In genomic region chr7:7306231-7306630, GRCh38 we compare ENCODE assay signal across 24 cellular contexts.
"Had no signal": no experiment of that assay in that cellular context is flagged by ENCODE, and none has a peak within 500 bp of the region (broad histone marks: within the 10 kb centered on the region; RNA-seq: fewer than 3 reads in every experiment).

No MANE protein-coding gene starts in this region.

- DNase-seq: IMR-90; Kasumi-1; MV-4-11; NCI-H1048; NCI-H1436; NCI-H187; NCI-H2029; NCI-H2081 treated with DMSO at 0.1 percent for 48 hours; NCI-H2171; NCI-H226; NCI-H446 treated with DMSO at 0.1 percent for 48 hours; NCI-H510A treated with DMSO at 0.1 percent for 48 hours; NCI-H526; NCI-H748 treated with DMSO at 0.1 percent for 48 hours; NK-92 treated with Interleukin-12 subunit alpha and Interleukin-12 subunit beta, amount 100 ng/mL, for 24 hours; PC-3; SHP77; SK-N-SH; T-helper 1 cell had no signal

- H3K4me2 ChIP-seq: KMS-11, SK-N-SH had no signal

- H3K9me3 ChIP-seq: SK-N-SH had no signal

- H3K4me3 ChIP-seq: K562 had no signal

- ATAC-seq: HepG2, K562, Panc1, PC-3 had no signal

- H3K27ac ChIP-seq: KMS-11, RWPE1 had no signal

- H3K9me2 ChIP-seq: SK-N-SH had no signal

- H3K9ac ChIP-seq: KMS-11, SK-N-SH had no signal
